Comparison of ENCODE assay signal across 15 cellular contexts in the genomic region with DNA sequence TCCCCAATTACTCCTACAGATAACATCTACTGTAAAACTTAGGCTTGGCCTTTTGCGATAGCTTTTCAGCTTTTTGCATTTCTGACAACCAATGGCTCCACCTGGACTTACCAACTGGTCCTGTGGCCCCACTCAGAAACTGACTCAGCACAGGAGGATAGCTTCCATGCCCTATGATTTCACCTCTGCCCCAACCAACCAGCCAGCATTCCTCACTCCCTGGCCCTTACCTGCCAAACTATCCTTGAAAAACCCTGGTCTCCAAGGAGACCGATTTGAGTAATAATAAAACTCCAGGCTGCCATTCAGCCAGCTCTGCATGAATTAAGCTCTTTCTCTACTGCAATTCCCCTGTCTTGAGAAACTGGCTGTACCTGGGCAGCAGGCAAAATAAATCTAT. TPM values are rescaled to one million over a fixed set of nuclear protein-coding genes. Genes with fewer than 3 reads are reported as not detected.
A peak's percentile ranks its signal among the peaks of the same experiment; 100 is the strongest.
DNase-seq lines count a peak whose midpoint lies in the region; ATAC-seq and TF ChIP-seq lines count a peak whose summit lies in the region.
"Had no signal": no experiment of that assay in that cellular context is flagged by ENCODE, and none has a peak within 500 bp of the region (broad histone marks: within the 10 kb centered on the region; RNA-seq: fewer than 3 reads in every experiment).

No MANE protein-coding gene starts in this region.

- no peak for TF ChIP-seq CTCF in VCaP (conservative IDR thresholded peaks at IDR 0.05)
- no peak for TF ChIP-seq CTCF in hepatocyte (IDR thresholded peaks at IDR 0.05; ENCODE audit: poor library complexity)
- TF ChIP-seq CTCF in psoas muscle (IDR thresholded peaks at IDR 0.05) = no peak
- no peak for TF ChIP-seq CTCF in OCI-LY7 (conservative IDR thresholded peaks at IDR 0.05; ENCODE audit: low read length)

- no TSS peak for BruUV-seq in OCI-LY7 (replicated peaks; lab: Mats Ljungman, UMichigan)

- no peaks in the 10 kb centered on the region for H3K9me2 ChIP-seq in hepatocyte (replicated peaks; ENCODE audit: insufficient read depth)
- H3K9me2 ChIP-seq in OCI-LY7 (ENCODE audit: insufficient read depth, low read length) = no peaks in the 10 kb centered on the region

- intact Hi-C loops in psoas muscle (cut with DNase I) = loop anchor here in 1 of 2 donors (5.0 kb wide), 1 partner anchor 41 kb away; a partner anchor contains a TSS
- intact Hi-C loops in OCI-LY7 (cut with micrococcal nuclease; ENCODE audit: unreplicated experiment) = no loop called here

- CTCF ChIA-PET in OCI-LY7 (lab: Charles Lee; ENCODE audit: unreplicated experiment) = no interaction called here

- no peaks in the 10 kb centered on the region for H3K9me3 ChIP-seq in hepatocyte (ENCODE audit: low read depth)
- H3K9me3 ChIP-seq in psoas muscle = no peaks in the 10 kb centered on the region
- no peaks in the 10 kb centered on the region for H3K9me3 ChIP-seq in OCI-LY7 (ENCODE audit: low read length)
- H3K9me3 ChIP-seq: tibial nerve had no signal

- H3K4me3 ChIP-seq in hepatocyte (no peak overlapping the region), psoas muscle (no peak overlapping the region), OCI-LY7 (ENCODE audit: low read depth, low read length, poor library complexity, severe bottlenecking) (no peak overlapping the region)
- H3K4me3 ChIP-seq: K562, tibial nerve had no signal

- H3K27me3 ChIP-seq in hepatocyte (no peaks in the 10 kb centered on the region), psoas muscle (ENCODE audit: insufficient read depth in 3 of 3, low read length in 2 of 3) (no peaks in the 10 kb centered on the region)
- H3K27me3 ChIP-seq: tibial nerve had no signal

- H4K20me1 ChIP-seq in hepatocyte (ENCODE audit: insufficient read depth, poor library complexity, severe bottlenecking) (no peaks in the 10 kb centered on the region), OCI-LY7 (ENCODE audit: insufficient read depth, low read length) (no peaks in the 10 kb centered on the region)

- 47% methylated on average over 2 of the region's 2 CpGs for WGBS in hepatocyte (ENCODE audit: low lambda C conversion rate, missing lambda C conversion rate)
- 41 to 47% (median 45%) methylated on average over 2 of the region's 2 CpGs for WGBS in psoas muscle, 3 donors

- H2AFZ ChIP-seq in hepatocyte (no peak overlapping the region), OCI-LY7 (ENCODE audit: low read length) (no peak overlapping the region)

- ATAC-seq in psoas muscle (peak in 1 of 4 donors; percentile 23), GM19463 (IDR thresholded peaks at IDR 0.05; ENCODE audit: unreplicated experiment) (no peak)

- H3K36me3 ChIP-seq in hepatocyte (replicated peaks; ENCODE audit: insufficient read depth, low read depth) (no peaks in the 10 kb centered on the region), psoas muscle (ENCODE audit: insufficient read depth in 1 of 2, low read depth in 1 of 2) (peaks cover 8 to 78% of the 10 kb centered on the region in 2 donors), OCI-LY7 (ENCODE audit: insufficient read depth, low read length) (peaks cover 70% of the 10 kb centered on the region)

- DNase-seq in DMS79 treated with DMSO at 0.1 percent for 48 hours (lab: John Stamatoyannopoulos, UW) (peak; percentile 22), DMS79 (lab: John Stamatoyannopoulos, UW) (no peak), hepatocyte (ENCODE audit: low spot score) (no peak), psoas muscle (no peak), OCI-LY7 (ENCODE audit: low spot score) (no peak), NCI-H1105 treated with DMSO at 0.1 percent for 48 hours (lab: John Stamatoyannopoulos, UW) (no peak)
- DNase-seq: 8988T; activated CD4-positive, alpha-beta T cell treated with anti-CD3 and anti-CD28 coated beads for 4 hours; effector CD4-positive, alpha-beta T cell; NCI-H1694 treated with DMSO at 0.1 percent for 48 hours; nucleus accumbens had no signal

- peak overlapping the region; percentile 34 for H3K4me2 ChIP-seq in hepatocyte
- H3K4me2 ChIP-seq in OCI-LY7 (ENCODE audit: low read length) = no peak overlapping the region

- H3K4me1 ChIP-seq in hepatocyte (ENCODE audit: insufficient read depth) (peaks cover 32% of the 10 kb centered on the region), psoas muscle (peaks cover 36% of the 10 kb centered on the region), OCI-LY7 (ENCODE audit: insufficient read depth, low read length, poor library complexity, severe bottlenecking) (no peaks in the 10 kb centered on the region)

- POLR2A ChIA-PET in OCI-LY7 (lab: Charles Lee) = interaction anchor here (0.6 to 1.3 kb wide), 3 partner anchors 12 to 631 kb away, joined by 3 to 4 read pairs (median 4); no protein-coding TSS in a partner anchor

- no peaks in the 10 kb centered on the region for H3K79me2 ChIP-seq in hepatocyte
- no peaks in the 10 kb centered on the region for H3K79me2 ChIP-seq in OCI-LY7 (ENCODE audit: insufficient read depth, low read depth, low read length)

- H3K27ac ChIP-seq in VCaP (peak overlapping the region; percentile 48), hepatocyte (no peak overlapping the region), psoas muscle (peak overlapping the region; percentile 13), OCI-LY7 (ENCODE audit: low read depth, low read length, poor library complexity, severe bottlenecking) (no peak overlapping the region)
- H3K27ac ChIP-seq: tibial nerve had no signal

RNA-seq across cellular contexts. Expression of a gene that starts 28.2 kb away (rescaled TPM):
- 68.6 and 86.1 TPM in 2 replicates for total RNA-seq in hepatocyte
- 96.3 and 109 TPM in 2 replicates for polyA plus RNA-seq in hepatocyte
- 10 to 100 TPM; 12.5 to 25.3 (median 18.5) TPM for total RNA-seq in psoas muscle
- polyA plus RNA-seq in psoas muscle = 10 to 100 TPM; 17.4 to 46.7 (median 23.6) TPM
- total RNA-seq in OCI-LY7 (2014; rRNA removed; shearing (Covaris generic)) = not detected in 2 replicates
- not detected in 2 replicates for total RNA-seq in OCI-LY7 (2022)

RNA-seq across cellular contexts. Expression of a gene that starts 40.8 kb away (rescaled TPM):
- total RNA-seq in hepatocyte = 60.2 and 60.8 TPM in 2 replicates
- 43.0 and 44.1 TPM in 2 replicates for polyA plus RNA-seq in hepatocyte
- total RNA-seq in psoas muscle = 100 to 1,000 TPM in 2 of 4 donors, 10 to 100 TPM in 2; 88.8 to 163 (median 103) TPM
- polyA plus RNA-seq in psoas muscle = 100 to 1,000 TPM in 2 of 3 donors, 10 to 100 TPM in 1; 90.7 to 126 (median 106) TPM
- total RNA-seq in OCI-LY7 (2014; rRNA removed; shearing (Covaris generic)) = 44.8 and 49.2 TPM in 2 replicates
- 61.3 and 72.7 TPM in 2 replicates for total RNA-seq in OCI-LY7 (2022)

Comparison
In these comparisons a context has a peak if more than half of its experiments do, and no peak if none do; other contexts are left out.
1. H3K27ac ChIP-seq: peak in VCaP (single experiment) and psoas muscle (single experiment); none in hepatocyte (single experiment) and OCI-LY7 (single experiment).
2. RNA of a gene that starts 28.2 kb away (total RNA-seq): 68.6 to 86.1 TPM in hepatocyte and 12.5 to 25.3 TPM in psoas muscle; not detected in OCI-LY7; every median in the first group is over 10 times any median in the second.